In genomic region chr17:38464723-38465419, GRCh38 we compare ENCODE assay signal across 8 cellular contexts. TPM values are rescaled to one million over a fixed set of nuclear protein-coding genes. Genes with fewer than 3 reads are reported as not detected.
DNase-seq lines count a peak whose midpoint lies in the region; ATAC-seq and TF ChIP-seq lines count a peak whose summit lies in the region.

No MANE protein-coding gene starts in this region.

- H3K9me3 ChIP-seq in SJSA1 (replicated peaks) = no peaks in the 10 kb centered on the region

- H3K27ac ChIP-seq in SJSA1 = peak overlapping the region; percentile 95

- DNase-seq in GM04504 (ENCODE audit: low read depth) (peak; percentile 87), SJSA1 (ENCODE audit: low read depth in 1 of 2, low spot score in 2 of 2) (peak; percentile 92 to 94), fibroblast of the aortic adventitia (ENCODE audit: low read depth) (peak; percentile 96), nucleus accumbens (lab: John Stamatoyannopoulos, UW) (peak in 54 of 56 donors; percentile 26 to 94 (median 86))
- DNase-seq in effector memory CD8-positive, alpha-beta T cell = no peak

- H3K4me3 ChIP-seq in SJSA1 (peak overlapping the region; percentile 37), fibroblast of the aortic adventitia (ENCODE audit: low read depth, low read length) (peak overlapping the region; percentile 76)

- H3K36me3 ChIP-seq in SJSA1 = peaks cover 89% of the 10 kb centered on the region

- no peaks in the 10 kb centered on the region for H3K4me1 Mint-ChIP-seq in effector memory CD8-positive, alpha-beta T cell (ENCODE audit: low read depth in 2 of 2)

- no peak for ATAC-seq in GM18868 (IDR thresholded peaks at IDR 0.05; ENCODE audit: unreplicated experiment)
- no peak for ATAC-seq in HG02763 (IDR thresholded peaks at IDR 0.05; ENCODE audit: unreplicated experiment)
- ATAC-seq in HG03442 (IDR thresholded peaks at IDR 0.05; ENCODE audit: unreplicated experiment) = no peak
- no peak for ATAC-seq in effector memory CD8-positive, alpha-beta T cell (replicated peaks)

- no peaks in the 10 kb centered on the region for H3K36me3 Mint-ChIP-seq in effector memory CD8-positive, alpha-beta T cell (ENCODE audit: insufficient read depth)

- no peaks in the 10 kb centered on the region for H3K9me3 Mint-ChIP-seq in effector memory CD8-positive, alpha-beta T cell

- no peak overlapping the region for H3K4me3 Mint-ChIP-seq in effector memory CD8-positive, alpha-beta T cell

- H3K27me3 Mint-ChIP-seq in effector memory CD8-positive, alpha-beta T cell = peaks cover 16 to 21% of the 10 kb centered on the region in 2 donors

- peaks cover 47% of the 10 kb centered on the region for H3K4me1 ChIP-seq in SJSA1 (replicated peaks)

- no peak for TF ChIP-seq CTCF in fibroblast of the aortic adventitia (IDR thresholded peaks at IDR 0.05; ENCODE audit: insufficient read depth, low read length)

- H3K27me3 ChIP-seq in SJSA1 (replicated peaks) = no peaks in the 10 kb centered on the region

- no peak overlapping the region for H3K27ac Mint-ChIP-seq in effector memory CD8-positive, alpha-beta T cell

RNA-seq across cellular contexts. Expression of gene ARHGAP23, which starts 36.6 kb away (rescaled TPM):
- total RNA-seq in SJSA1 (2014; rRNA removed; shearing (Covaris generic)) = 24.9 and 56.4 TPM in 2 replicates
- total RNA-seq in fibroblast of the aortic adventitia (ENCODE audit: low replicate concordance) = 36.6 and 38.3 TPM in 2 replicates

Comparison
In these comparisons a context has a peak if more than half of its experiments do, and no peak if none do; other contexts are left out.
1. DNase-seq: peak in GM04504 (single experiment), SJSA1 (2 of 2), fibroblast of the aortic adventitia (single experiment) and nucleus accumbens (54 of 56); none in effector memory CD8-positive, alpha-beta T cell (0 of 3).